Comparison of ENCODE assay signal across 25 cellular contexts in genomic region chr4:8350841-8351461, GRCh38.
DNase-seq lines count a peak whose midpoint lies in the region; ATAC-seq, FAIRE-seq and TF ChIP-seq lines count a peak whose summit lies in the region.
"Had no signal": no experiment of that assay in that cellular context is flagged by ENCODE, and none has a peak within 500 bp of the region (broad histone marks: within the 10 kb centered on the region; RNA-seq: fewer than 3 reads in every experiment).

No MANE protein-coding gene starts in this region.

- H3K79me2 ChIP-seq in osteoblast (ENCODE audit: insufficient read depth, low read length) = no peaks in the 10 kb centered on the region
- H3K79me2 ChIP-seq: hepatocyte had no signal

- no peaks in the 10 kb centered on the region for H3K4me1 Mint-ChIP-seq in activated T-cell treated with anti-CD3 and anti-CD28 coated beads, Interleukin-2, amount 50 U/mL, for 72 hours (ENCODE audit: low read depth)
- H3K4me1 Mint-ChIP-seq: activated naive CD4-positive, alpha-beta T cell treated with anti-CD3 and anti-CD28 coated beads, Interleukin-2, amount 50 U/mL, for 24 hours had no signal

- peaks cover 8% of the 10 kb centered on the region for H3K27me3 Mint-ChIP-seq in activated T-cell treated with anti-CD3 and anti-CD28 coated beads, Interleukin-2, amount 50 U/mL, for 72 hours (ENCODE audit: low read depth)

- H3K9me3 Mint-ChIP-seq in activated T-cell treated with anti-CD3 and anti-CD28 coated beads, Interleukin-2, amount 50 U/mL, for 72 hours = no peaks in the 10 kb centered on the region
- H3K9me3 Mint-ChIP-seq: activated naive CD4-positive, alpha-beta T cell treated with anti-CD3 and anti-CD28 coated beads, Interleukin-2, amount 50 U/mL, for 24 hours had no signal

- no peak for FAIRE-seq in urothelium cell line (lab: Jason Lieb, UNC)
- FAIRE-seq: D721Med had no signal

- DNase-seq in activated T-cell treated with anti-CD3 and anti-CD28 coated beads, Interleukin-2, amount 50 U/mL, for 1 hour = peak; percentile 8
- no peak for DNase-seq in activated T-cell treated with anti-CD3 and anti-CD28 coated beads, Interleukin-2, amount 50 U/mL, for 72 hours
- DNase-seq in ecto neural progenitor cell (ENCODE audit: low spot score) (peak; percentile 43), osteoblast (ENCODE audit: insufficient read length, low spot score, missing footprints) (peak; percentile 88), upper lobe of right lung (no peak), urothelium cell line (ENCODE audit: low spot score) (no peak), NCI-H1092 treated with DMSO at 0.1 percent for 48 hours (lab: John Stamatoyannopoulos, UW) (no peak), COLO829 (ENCODE audit: low spot score) (no peak)
- DNase-seq: 8988T; activated CD4-positive, alpha-beta T cell treated with anti-CD3 and anti-CD28 coated beads for 1 hour; activated CD8-positive, alpha-beta T cell treated with anti-CD3 and anti-CD28 coated beads, Interleukin-2, amount 10 ng/mL, durations not matched to agents 7 days and 5 days; AML-193; cerebellar nuclear complex; effector CD4-positive, alpha-beta T cell; erythroblast; foreskin keratinocyte; Karpas-422; NCI-H2029; NCI-H2227 treated with DMSO at 0.1 percent for 48 hours; NCI-H774; occipital lobe had no signal

- H3K4me3 Mint-ChIP-seq in activated T-cell treated with anti-CD3 and anti-CD28 coated beads, Interleukin-2, amount 50 U/mL, for 72 hours = no peak overlapping the region
- H3K4me3 Mint-ChIP-seq: activated CD8-positive, alpha-beta T cell treated with anti-CD3 and anti-CD28 coated beads, Interleukin-2, amount 10 ng/mL, durations not matched to agents 7 days and 5 days; activated naive CD4-positive, alpha-beta T cell treated with anti-CD3 and anti-CD28 coated beads, Interleukin-2, amount 50 U/mL, for 24 hours had no signal

- H3K27ac ChIP-seq in osteoblast (ENCODE audit: low read depth, low read length) = no peak overlapping the region
- peak overlapping the region; percentile 42 for H3K27ac ChIP-seq in upper lobe of right lung
- H3K27ac ChIP-seq: foreskin keratinocyte, hepatocyte, right atrium auricular region had no signal

- H3K27ac Mint-ChIP-seq in activated T-cell treated with anti-CD3 and anti-CD28 coated beads, Interleukin-2, amount 50 U/mL, for 72 hours = no peak overlapping the region
- H3K27ac Mint-ChIP-seq: activated CD8-positive, alpha-beta T cell treated with anti-CD3 and anti-CD28 coated beads, Interleukin-2, amount 10 ng/mL, durations not matched to agents 7 days and 5 days; activated naive CD4-positive, alpha-beta T cell treated with anti-CD3 and anti-CD28 coated beads, Interleukin-2, amount 50 U/mL, for 24 hours had no signal

- no peaks in the 10 kb centered on the region for H4K20me1 ChIP-seq in osteoblast (ENCODE audit: insufficient read depth, low read length)

- no peaks in the 10 kb centered on the region for H3K36me3 Mint-ChIP-seq in activated T-cell treated with anti-CD3 and anti-CD28 coated beads, Interleukin-2, amount 50 U/mL, for 72 hours (ENCODE audit: insufficient read depth in 2 of 2)
- H3K36me3 Mint-ChIP-seq: activated naive CD4-positive, alpha-beta T cell treated with anti-CD3 and anti-CD28 coated beads, Interleukin-2, amount 50 U/mL, for 24 hours had no signal

- peaks cover 12% of the 10 kb centered on the region for H3K27me3 ChIP-seq in osteoblast (ENCODE audit: insufficient read depth, low read length)
- H3K27me3 ChIP-seq in upper lobe of right lung = no peaks in the 10 kb centered on the region
- H3K27me3 ChIP-seq: foreskin keratinocyte, hepatocyte, right atrium auricular region had no signal

- ATAC-seq in activated T-cell treated with anti-CD3 and anti-CD28 coated beads, Interleukin-2, amount 50 U/mL, for 72 hours (replicated peaks in 1 of 2) = no peak
- no peak for ATAC-seq in upper lobe of right lung
- ATAC-seq: activated CD8-positive, alpha-beta T cell treated with anti-CD3 and anti-CD28 coated beads, Interleukin-2, amount 10 ng/mL, durations not matched to agents 7 days and 5 days; foreskin keratinocyte had no signal

- TF ChIP-seq CTCF in osteoblast (IDR thresholded peaks at IDR 0.05; ENCODE audit: extremely low read depth, low read depth, low read length) (no peak), upper lobe of right lung (IDR thresholded peaks at IDR 0.05) (no peak)

- H2AFZ ChIP-seq in osteoblast (ENCODE audit: low read length) = no peak overlapping the region
- H2AFZ ChIP-seq: hepatocyte had no signal

- H3K4me3 ChIP-seq in osteoblast (ENCODE audit: insufficient read depth, low read length) (no peak overlapping the region), upper lobe of right lung (no peak overlapping the region)
- H3K4me3 ChIP-seq: hepatocyte, right atrium auricular region had no signal

- no peak overlapping the region for H3K4me2 ChIP-seq in osteoblast (ENCODE audit: insufficient read depth, low read length)
- H3K4me2 ChIP-seq: hepatocyte had no signal

- H3K4me1 ChIP-seq in osteoblast (ENCODE audit: insufficient read depth, low read length) (peaks cover 3% of the 10 kb centered on the region), upper lobe of right lung (peaks cover 34% of the 10 kb centered on the region)

- H3K36me3 ChIP-seq in osteoblast (ENCODE audit: insufficient read depth, low read length) (no peaks in the 10 kb centered on the region), upper lobe of right lung (no peaks in the 10 kb centered on the region)
- H3K36me3 ChIP-seq: right atrium auricular region had no signal

- H3K9me3 ChIP-seq in osteoblast (ENCODE audit: low read depth, low read length) (no peaks in the 10 kb centered on the region), upper lobe of right lung (no peaks in the 10 kb centered on the region)
- H3K9me3 ChIP-seq: right atrium auricular region had no signal

- intact Hi-C loops in upper lobe of right lung (cut with DNase I) = no loop called here

Comparison
In these comparisons a context has a peak if more than half of its experiments do, and no peak if none do; other contexts are left out.
1. DNase-seq: peak in activated T-cell treated with anti-CD3 and anti-CD28 coated beads, Interleukin-2, amount 50 U/mL, for 1 hour (single experiment), ecto neural progenitor cell (single experiment) and osteoblast (single experiment); none in activated T-cell treated with anti-CD3 and anti-CD28 coated beads, Interleukin-2, amount 50 U/mL, for 72 hours (0 of 2), upper lobe of right lung (single experiment), urothelium cell line (single experiment), NCI-H1092 treated with DMSO at 0.1 percent for 48 hours (single experiment) and COLO829 (single experiment).